ENCODE assay signal across 16 cellular contexts in the genomic region with DNA sequence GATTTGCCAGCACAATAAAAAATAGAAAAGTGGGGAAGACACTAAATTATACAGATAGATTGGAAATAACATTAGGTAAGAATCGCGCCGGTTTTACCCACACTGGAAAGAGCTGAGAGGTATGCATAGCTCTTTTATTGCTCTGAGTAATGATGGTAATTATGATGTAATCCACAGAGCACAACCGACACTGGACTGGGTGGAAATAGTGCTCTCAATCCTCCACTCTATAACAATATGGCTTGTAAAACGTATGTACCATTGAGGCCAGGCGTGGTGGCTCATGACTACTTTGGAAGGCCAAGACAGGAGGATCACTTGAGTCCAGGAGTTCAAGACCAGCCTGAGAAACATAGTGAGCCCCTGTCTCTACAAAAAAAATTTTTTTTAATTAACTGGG.
DNase-seq lines count a peak whose midpoint lies in the region; TF ChIP-seq lines count a peak whose summit lies in the region.
"Had no signal": no experiment of that assay in that cellular context is flagged by ENCODE, and none has a peak within 500 bp of the region (broad histone marks: within the 10 kb centered on the region; RNA-seq: fewer than 3 reads in every experiment).

No MANE protein-coding gene starts in this region.

- H3K9me3 ChIP-seq in MG63 (no peaks in the 10 kb centered on the region), neural cell (ENCODE audit: low read length) (no peaks in the 10 kb centered on the region)
- H3K9me3 ChIP-seq: esophagus muscularis mucosa, SJSA1 had no signal

- in situ Hi-C loops in astrocyte of the spinal cord (cut with HindIII; ENCODE audit: low sequenced_read_pairs), result no loop called here

- no peak for TF ChIP-seq CTCF in astrocyte of the spinal cord (IDR thresholded peaks at IDR 0.05; ENCODE audit: low read depth, low read length)
- no peak for TF ChIP-seq CTCF in neural cell (IDR thresholded peaks at IDR 0.05; ENCODE audit: poor library complexity, severe bottlenecking)

- H3K36me3 ChIP-seq in MG63 (no peaks in the 10 kb centered on the region), neural cell (ENCODE audit: insufficient read depth, low read length) (no peaks in the 10 kb centered on the region)
- H3K36me3 ChIP-seq: esophagus muscularis mucosa, SJSA1 had no signal

- no peak overlapping the region for H3K9ac ChIP-seq in neural cell (ENCODE audit: low read length)

- no peaks in the 10 kb centered on the region for H3K9me2 ChIP-seq in neural cell (ENCODE audit: insufficient read depth, low read length)

- no peak for TF ChIP-seq EP300 in neural cell (conservative IDR thresholded peaks at IDR 0.05; ENCODE audit: poor library complexity, severe bottlenecking)

- TF ChIP-seq RAD21 in neural cell (conservative IDR thresholded peaks at IDR 0.05), result no peak

- H3K4me2 ChIP-seq in neural cell (ENCODE audit: low read length), result no peak overlapping the region

- DNase-seq in GM03348 (ENCODE audit: low spot score) (peak; percentile 48), MG63 (peak; percentile 12), astrocyte of the spinal cord (ENCODE audit: low read depth, low spot score) (peak; percentile 53), RPMI8226 (no peak), T-helper 1 cell (no peak), NCI-H187 treated with DMSO at 0.1 percent for 48 hours (lab: John Stamatoyannopoulos, UW) (no peak)
- DNase-seq: activated CD4-positive, alpha-beta memory T cell treated with anti-CD3 and anti-CD28 coated beads, Interleukin-2, amount 10 ng/mL, durations not matched to agents 7 days and 5 days; CD4-positive, alpha-beta memory T cell; GDM1; NCI-H187; nephron progenitor cell; right cardiac atrium; stimulated activated CD4-positive, alpha-beta T cell treated with anti-CD3 and anti-CD28 coated beads, Interleukin-4, amount 100 ng/mL, for 24 hours had no signal

- peak overlapping the region; percentile 64 for H3K27ac ChIP-seq in neural cell (ENCODE audit: low read length)
- H3K27ac ChIP-seq: esophagus muscularis mucosa, SJSA1 had no signal

- H3K4me3 ChIP-seq in MG63 (no peak overlapping the region), astrocyte of the spinal cord (ENCODE audit: low read depth, low read length) (no peak overlapping the region), neural cell (ENCODE audit: low read length) (no peak overlapping the region)
- H3K4me3 ChIP-seq: esophagus muscularis mucosa, SJSA1 had no signal

- H4K20me1 ChIP-seq in neural cell (ENCODE audit: insufficient read depth), result no peaks in the 10 kb centered on the region

- H3K27me3 ChIP-seq in MG63 (no peaks in the 10 kb centered on the region), neural cell (ENCODE audit: insufficient read depth, low read depth, low read length) (no peaks in the 10 kb centered on the region)
- H3K27me3 ChIP-seq: esophagus muscularis mucosa, SJSA1 had no signal

- no peak overlapping the region for H2AFZ ChIP-seq in neural cell (ENCODE audit: low read depth, low read length)

- H3F3A ChIP-seq in neural cell (ENCODE audit: insufficient read depth, low read length, poor library complexity, severe bottlenecking), result no peaks in the 10 kb centered on the region

- no peaks in the 10 kb centered on the region for H3K79me2 ChIP-seq in neural cell (replicated peaks; ENCODE audit: insufficient read depth, low read length)

TF ChIP-seq in neural cell, 6 proteins besides CTCF, POLR2A, EP300 and RAD21:
- TF ChIP-seq TAF1 (IDR thresholded peaks at IDR 0.05; ENCODE audit: low read depth), result no peak
- TF ChIP-seq POLR2AphosphoS5 (IDR thresholded peaks at IDR 0.05), result no peak
- no peak for TF ChIP-seq MXI1 (conservative IDR thresholded peaks at IDR 0.05; ENCODE audit: poor library complexity, severe bottlenecking)
- no peak for TF ChIP-seq SMC3 (conservative IDR thresholded peaks at IDR 0.05; ENCODE audit: poor library complexity)
- no peak for TF ChIP-seq REST (IDR thresholded peaks at IDR 0.05; ENCODE audit: borderline replicate concordance)
- no peak for TF ChIP-seq EZH2 (IDR thresholded peaks at IDR 0.05; ENCODE audit: borderline replicate concordance, insufficient read depth, low read length, poor library complexity, severe bottlenecking)

Comparison
In these comparisons a context has a peak if more than half of its experiments do, and no peak if none do; other contexts are left out.
1. DNase-seq: peak in GM03348 (single experiment), MG63 (single experiment) and astrocyte of the spinal cord (single experiment); none in RPMI8226 (single experiment), T-helper 1 cell (0 of 5) and NCI-H187 treated with DMSO at 0.1 percent for 48 hours (single experiment).